8 cellular contexts compared by ENCODE assay signal in the genomic region with DNA sequence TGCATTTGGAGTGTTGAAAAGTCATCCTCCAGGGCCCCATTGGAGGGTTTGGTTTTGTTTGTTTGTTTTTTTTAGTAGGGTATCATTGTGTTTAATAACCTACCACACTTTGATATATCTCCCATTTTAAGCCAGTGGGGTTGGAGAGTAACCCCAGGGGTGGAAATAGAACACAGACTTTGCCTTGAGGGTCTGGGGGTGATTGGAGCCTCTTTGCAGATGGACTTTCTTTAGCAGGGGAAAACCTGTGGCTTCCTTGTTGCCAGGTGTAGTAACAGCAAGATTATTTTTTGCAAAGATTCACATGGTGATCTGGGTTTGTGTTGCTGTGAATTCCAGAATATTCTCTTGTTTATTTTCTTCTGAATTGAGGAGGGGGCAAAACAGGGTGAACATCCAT. TPM values are rescaled to one million over a fixed set of nuclear protein-coding genes. Genes with fewer than 3 reads are reported as not detected.
DNase-seq lines count a peak whose midpoint lies in the region; ATAC-seq and TF ChIP-seq lines count a peak whose summit lies in the region.

No MANE protein-coding gene starts in this region.

- intact Hi-C loops in left ventricle myocardium inferior (cut with micrococcal nuclease) (no loop called here), left ventricle myocardium superior (cut with micrococcal nuclease) (no loop called here)

- in situ Hi-C loops in brain microvascular endothelial cell (cut with HindIII; ENCODE audit: low pct_ligation_motif_present, low sequenced_read_pairs) = no loop called here

- H3K4me1 Mint-ChIP-seq in mesothelial cell of epicardium = peaks cover 17% of the 10 kb centered on the region

- no peaks in the 10 kb centered on the region for H3K36me3 Mint-ChIP-seq in mesothelial cell of epicardium

- no peak for DNase-seq in left ventricle myocardium inferior
- no peak for DNase-seq in left ventricle myocardium superior
- no peak for DNase-seq in brain microvascular endothelial cell
- DNase-seq in mesothelial cell of epicardium (ENCODE audit: low spot score in 2 of 2, unreplicated experiment in 2 of 2) = no peak
- DNase-seq in NCI-H524 (lab: John Stamatoyannopoulos, UW) = no peak
- DNase-seq in NCI-H526 treated with DMSO at 0.1 percent for 48 hours (lab: John Stamatoyannopoulos, UW) = no peak
- DNase-seq in RPMI8226 = no peak
- DNase-seq in KG1 (lab: John Stamatoyannopoulos, UW) = no peak

- H3K4me3 ChIP-seq in left ventricle myocardium inferior (peak overlapping the region; percentile 86), brain microvascular endothelial cell (ENCODE audit: low read depth, low read length) (peak overlapping the region; percentile 75)

- peak overlapping the region; percentile 96 for H3K27ac Mint-ChIP-seq in mesothelial cell of epicardium

- H3K36me3 ChIP-seq in left ventricle myocardium inferior (no peaks in the 10 kb centered on the region), brain microvascular endothelial cell (replicated peaks) (no peaks in the 10 kb centered on the region)

- TF ChIP-seq CTCF in left ventricle myocardium inferior (IDR thresholded peaks at IDR 0.05; ENCODE audit: borderline replicate concordance) = no peak
- no peak for TF ChIP-seq CTCF in brain microvascular endothelial cell (IDR thresholded peaks at IDR 0.05; ENCODE audit: low read depth, low read length, missing control alignments)
- TF ChIP-seq CTCF in mesothelial cell of epicardium (IDR thresholded peaks at IDR 0.05; ENCODE audit: unreplicated experiment) = no peak

- ATAC-seq in left ventricle myocardium superior = no peak

- no peaks in the 10 kb centered on the region for H3K9me3 ChIP-seq in left ventricle myocardium inferior (replicated peaks)

- H3K9me3 Mint-ChIP-seq in mesothelial cell of epicardium = no peaks in the 10 kb centered on the region

- H3K4me3 Mint-ChIP-seq in mesothelial cell of epicardium = peak overlapping the region; percentile 95

- H3K4me1 ChIP-seq in left ventricle myocardium inferior = peaks cover 44% of the 10 kb centered on the region

- H3K27me3 ChIP-seq in left ventricle myocardium inferior (ENCODE audit: low read depth) (no peaks in the 10 kb centered on the region), brain microvascular endothelial cell (replicated peaks) (no peaks in the 10 kb centered on the region)

- H3K27me3 Mint-ChIP-seq in mesothelial cell of epicardium (ENCODE audit: low read depth) = peaks cover 4% of the 10 kb centered on the region

- H3K27ac ChIP-seq in left ventricle myocardium inferior (replicated peaks) (peak overlapping the region; percentile 85), brain microvascular endothelial cell (peak overlapping the region; percentile 68)

RNA-seq across cellular contexts. Expression of a gene that starts 1.5 kb away (rescaled TPM):
- total RNA-seq in left ventricle myocardium inferior = 17.0 TPM
- 23.2 TPM for total RNA-seq in left ventricle myocardium superior
- 65.2 to 69.4 TPM (median 66.9 TPM) in 3 replicates for total RNA-seq in mesothelial cell of epicardium
